Comparison of ENCODE assay signal across 10 cellular contexts in genomic region chr14:96370528-96370927, GRCh38. TPM values are rescaled to one million over a fixed set of nuclear protein-coding genes. Genes with fewer than 3 reads are reported as not detected.
"Had no signal": no experiment of that assay in that cellular context is flagged by ENCODE, and none has a peak within 500 bp of the region (broad histone marks: within the 10 kb centered on the region; RNA-seq: fewer than 3 reads in every experiment).

No MANE protein-coding gene starts in this region.

- H3K9ac ChIP-seq: KMS-11 had no signal

- ATAC-seq: HepG2 had no signal

- H3K9me3 Mint-ChIP-seq: IgD-negative memory B cell had no signal

- H3K4me3 Mint-ChIP-seq: IgD-negative memory B cell had no signal

- H3K4me2 ChIP-seq: KMS-11 had no signal

- H3K27me3 Mint-ChIP-seq: IgD-negative memory B cell had no signal

- H3K27ac ChIP-seq: HL-60, KMS-11 had no signal

- H3K27ac Mint-ChIP-seq: IgD-negative memory B cell had no signal

- DNase-seq: IMR-90, KBM-7, KG1 had no signal

- FAIRE-seq: HepG2, HTR-8/SVneo had no signal

RNA-seq across cellular contexts. Expression of gene AK7, which starts 21.4 kb away (rescaled TPM):
- total RNA-seq: HT-29, HT1080, IMR-90 had no signal
- polyA plus RNA-seq: IgD-negative memory B cell had no signal
